8 cellular contexts compared by ENCODE assay signal in genomic region chr12:57087689-57088441, GRCh38.
DNase-seq lines count a peak whose midpoint lies in the region; ATAC-seq and TF ChIP-seq lines count a peak whose summit lies in the region.

No MANE protein-coding gene starts in this region.

- DNase-seq in AML-193 (lab: John Stamatoyannopoulos, UW): peak; percentile 20 to 21
- DNase-seq in NOMO-1 treated with DMSO at 0.1 percent for 48 hours (lab: John Stamatoyannopoulos, UW; ENCODE audit: unreplicated experiment): peak; percentile 50
- DNase-seq in activated CD8-positive, alpha-beta memory T cell treated with anti-CD3 and anti-CD28 coated beads, Interleukin-2, amount 50 U/mL, for 48 hours: peak; percentile 88
- peak; percentile 93 for DNase-seq in epithelial cell of esophagus (ENCODE audit: low read depth)
- peak; percentile 89 to 93 for DNase-seq in stimulated activated CD8-positive, alpha-beta memory T cell treated with anti-CD3 and anti-CD28 coated beads, Interleukin-7, amount 100 ng/mL, for 48 hours (ENCODE audit: extremely low read depth in 1 of 2, low read depth in 1 of 2)

- H3K27me3 ChIP-seq in muscle layer of colon (ENCODE audit: control insufficient read depth in 1 of 2, insufficient read depth in 2 of 2, low read length in 2 of 2): no peaks in the 10 kb centered on the region

- H3K9ac ChIP-seq in muscle layer of colon (ENCODE audit: low read length): peak overlapping the region; percentile 74

- peaks cover 18% of the 10 kb centered on the region for H3K36me3 ChIP-seq in muscle layer of colon (ENCODE audit: insufficient read depth, low read length)

- H3K9me3 ChIP-seq in muscle layer of colon (ENCODE audit: low read length): no peaks in the 10 kb centered on the region

- ATAC-seq in GM18909 (IDR thresholded peaks at IDR 0.05; ENCODE audit: poor library complexity, unreplicated experiment): peak; percentile 29
- ATAC-seq in HG03175 (IDR thresholded peaks at IDR 0.05; ENCODE audit: unreplicated experiment): peak; percentile 34

- peaks cover 41% of the 10 kb centered on the region for H3K4me1 ChIP-seq in muscle layer of colon (ENCODE audit: insufficient read depth, low read length)

- peak overlapping the region; percentile 100 for H3K27ac ChIP-seq in muscle layer of colon (ENCODE audit: low read depth, low read length)

- TF ChIP-seq CTCF in epithelial cell of esophagus (IDR thresholded peaks at IDR 0.05; ENCODE audit: insufficient read depth, low read depth, low read length, missing control alignments): no peak

- H3K4me3 ChIP-seq in epithelial cell of esophagus (ENCODE audit: low read length) (peak overlapping the region; percentile 74), muscle layer of colon (ENCODE audit: low read depth in 1 of 2, low read length in 2 of 2) (peak overlapping the region; percentile 75 to 81)

Comparison
In these comparisons a context has a peak if more than half of its experiments do, and no peak if none do; other contexts are left out.
1. Peak in every context shown above with its lines: DNase-seq, ATAC-seq, H3K4me3 ChIP-seq and H3K27ac ChIP-seq.
2. DNase-seq: peak in every context shown above with its lines; median percentile 93 in epithelial cell of esophagus; 91 in stimulated activated CD8-positive, alpha-beta memory T cell treated with anti-CD3 and anti-CD28 coated beads, Interleukin-7, amount 100 ng/mL, for 48 hours; 88 in activated CD8-positive, alpha-beta memory T cell treated with anti-CD3 and anti-CD28 coated beads, Interleukin-2, amount 50 U/mL, for 48 hours; 50 in NOMO-1 treated with DMSO at 0.1 percent for 48 hours; 20 in AML-193.